8 cellular contexts compared by ENCODE assay signal in the genomic region with DNA sequence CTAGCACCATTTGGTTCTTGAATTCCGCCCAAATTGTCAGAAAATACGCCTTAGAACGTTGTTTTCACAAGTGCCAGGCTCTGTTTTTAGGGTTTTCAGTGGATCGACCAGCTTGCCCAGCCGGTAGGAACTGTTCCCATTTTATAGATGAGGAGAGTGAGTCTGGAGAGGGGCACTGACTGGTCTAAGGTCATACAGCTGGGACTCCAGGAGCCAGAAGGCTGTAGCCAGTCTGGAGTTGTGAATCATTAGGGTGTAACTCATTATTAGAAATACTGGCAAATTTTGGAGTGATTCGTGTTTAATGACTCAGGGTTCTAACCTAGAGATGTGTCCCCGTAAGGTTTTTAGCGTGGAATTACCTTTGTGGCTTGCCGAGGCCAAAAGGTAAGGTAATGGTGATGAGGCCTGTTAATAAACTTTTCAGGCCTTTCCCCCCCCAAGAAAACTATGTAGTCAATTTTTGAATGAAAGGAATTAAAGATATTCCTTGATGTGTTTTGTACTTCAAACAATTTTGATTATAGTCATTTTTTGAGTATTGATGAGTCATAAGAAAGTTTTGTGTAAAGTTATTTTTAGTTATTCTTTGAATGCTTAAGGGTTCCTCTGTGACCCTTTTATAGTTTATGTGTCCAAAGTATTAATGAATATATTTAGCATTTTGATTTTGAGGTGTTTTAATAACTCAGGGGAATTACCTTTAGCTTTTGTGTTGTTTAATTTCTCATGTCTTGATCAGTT. TPM values are rescaled to one million over a fixed set of nuclear protein-coding genes. Genes with fewer than 3 reads are reported as not detected.
DNase-seq lines count a peak whose midpoint lies in the region; ATAC-seq and TF ChIP-seq lines count a peak whose summit lies in the region.

No MANE protein-coding gene starts in this region.

- H3K9ac ChIP-seq in SK-N-SH (peak overlapping the region; percentile 95), trophoblast cell (ENCODE audit: low read length) (peak overlapping the region; percentile 100)

- no peak for TF ChIP-seq EP300 in SK-N-SH (IDR thresholded peaks at IDR 0.05; ENCODE audit: borderline replicate concordance in 1 of 2, low read depth in 1 of 2, low read length in 1 of 2)

- ATAC-seq in SK-N-SH treated with all-trans-retinoic acid at 6 μM for 48 hours = no peak

- no peak for TF ChIP-seq RAD21 in SK-N-SH (IDR thresholded peaks at IDR 0.05; ENCODE audit: low read length)

- no peaks in the 10 kb centered on the region for H3K9me2 ChIP-seq in SK-N-SH

- H3K4me2 ChIP-seq in SK-N-SH = peak overlapping the region; percentile 89
- H3K4me2 ChIP-seq in trophoblast cell (ENCODE audit: low read length) = peak overlapping the region; percentile 95

- WGBS in SK-N-SH (ENCODE audit: low lambda C conversion rate) = 18% methylated on average over 9 of the region's 9 CpGs
- no CpG with 5 or more reads among the region's 9 CpGs for WGBS in trophoblast cell (ENCODE audit: extremely low coverage, insufficient coverage, insufficient read length)

- H3K27me3 ChIP-seq in SK-N-SH (ENCODE audit: insufficient read depth) (no peaks in the 10 kb centered on the region), SJCRH30 (no peaks in the 10 kb centered on the region), trophoblast cell (ENCODE audit: insufficient read depth, low read length) (no peaks in the 10 kb centered on the region)

- TF ChIP-seq CTCF in SK-N-SH (IDR thresholded peaks at IDR 0.05) (no peak), epithelial cell of proximal tubule (conservative IDR thresholded peaks at IDR 0.05; ENCODE audit: low read depth, low read length) (no peak)

- H2BK12ac ChIP-seq in trophoblast cell (ENCODE audit: low read length) = no peak overlapping the region

- DNase-seq in SK-N-SH (no peak), SJCRH30 (no peak), epithelial cell of proximal tubule (ENCODE audit: low read depth) (no peak), trophoblast cell (peak in 1 of 2 donors; percentile 54), kidney glomerular epithelial cell (lab: John Stamatoyannopoulos, UW) (no peak), NOMO-1 (lab: John Stamatoyannopoulos, UW; ENCODE audit: unreplicated experiment in 2 of 2) (no peak), DMS153 (lab: John Stamatoyannopoulos, UW) (no peak)

- H3K4me3 ChIP-seq in SK-N-SH (ENCODE audit: low read depth in 2 of 2, low read length in 1 of 2) (peak overlapping the region; percentile 90 to 92), SJCRH30 (peak overlapping the region; percentile 96), epithelial cell of proximal tubule (ENCODE audit: low read depth, low read length) (peak overlapping the region; percentile 79), trophoblast cell (ENCODE audit: low read depth, low read length) (peak overlapping the region; percentile 100)

- no peak overlapping the region for H3K23ac ChIP-seq in trophoblast cell (ENCODE audit: low read length)

- H2AFZ ChIP-seq in SK-N-SH (ENCODE audit: low read depth) = no peak overlapping the region
- no peak overlapping the region for H2AFZ ChIP-seq in trophoblast cell (ENCODE audit: insufficient read depth, low read length, poor library complexity)

- H3K79me2 ChIP-seq in SK-N-SH (ENCODE audit: insufficient read depth) (peaks cover 75% of the 10 kb centered on the region), trophoblast cell (ENCODE audit: control insufficient read depth, insufficient read depth, low read length, poor library complexity) (peaks cover 35% of the 10 kb centered on the region)

- peak overlapping the region; percentile 15 for H2BK120ac ChIP-seq in trophoblast cell (ENCODE audit: insufficient read depth, low read length, poor library complexity)

- H3K9me3 ChIP-seq in SK-N-SH (no peaks in the 10 kb centered on the region), SJCRH30 (replicated peaks) (no peaks in the 10 kb centered on the region), trophoblast cell (ENCODE audit: insufficient read depth, low read depth, low read length) (no peaks in the 10 kb centered on the region)

- H2BK5ac ChIP-seq in trophoblast cell (ENCODE audit: low read depth, low read length, poor library complexity) = peak overlapping the region; percentile 100

- H4K12ac ChIP-seq in trophoblast cell (ENCODE audit: low read depth, low read length) = no peak overlapping the region

- H3K4me1 ChIP-seq in SK-N-SH (ENCODE audit: control insufficient read depth in 1 of 2, insufficient read depth in 2 of 2, low read depth in 1 of 2, low read length in 1 of 2) = peaks cover 24 to 28% of the 10 kb centered on the region in 2 experiments; a peak in 3 of 4 replicates
- peaks cover 15% of the 10 kb centered on the region for H3K4me1 ChIP-seq in SJCRH30
- H3K4me1 ChIP-seq in trophoblast cell (ENCODE audit: control insufficient read depth in 1 of 2, insufficient read depth in 2 of 2, low read length in 2 of 2) = peaks cover 0 to 2% of the 10 kb centered on the region in 2 experiments

- H3K14ac ChIP-seq in trophoblast cell (ENCODE audit: low read length) = peak overlapping the region; percentile 100

- H3K36me3 ChIP-seq in SK-N-SH (replicated peaks in 1 of 2; ENCODE audit: control insufficient read depth in 1 of 2, insufficient read depth in 2 of 2, low read length in 1 of 2) (no peaks in the 10 kb centered on the region), SJCRH30 (no peaks in the 10 kb centered on the region), trophoblast cell (ENCODE audit: control insufficient read depth in 1 of 2, insufficient read depth in 2 of 2, low read length in 2 of 2) (no peaks in the 10 kb centered on the region)

- H3F3A ChIP-seq in SK-N-SH (replicated peaks; ENCODE audit: insufficient read depth) = peaks cover 30% of the 10 kb centered on the region

- peak overlapping the region; percentile 54 for H4K8ac ChIP-seq in trophoblast cell (ENCODE audit: low read depth, low read length)

- no peak overlapping the region for H2AK5ac ChIP-seq in trophoblast cell (ENCODE audit: low read length)

- H3K18ac ChIP-seq in trophoblast cell (ENCODE audit: low read length) = peak overlapping the region; percentile 72

- H3K4ac ChIP-seq in trophoblast cell (ENCODE audit: low read depth, low read length) = peak overlapping the region; percentile 100

- H4K91ac ChIP-seq in trophoblast cell (ENCODE audit: low read depth, low read length) = peak overlapping the region; percentile 100

- H4K20me1 ChIP-seq in SK-N-SH (ENCODE audit: insufficient read depth) = peaks cover 58% of the 10 kb centered on the region

- peak overlapping the region; percentile 82 to 97; a peak in 3 of 4 replicates for H3K27ac ChIP-seq in SK-N-SH (ENCODE audit: low read depth in 2 of 2, low read length in 1 of 2)
- no peak overlapping the region for H3K27ac ChIP-seq in SJCRH30
- H3K27ac ChIP-seq in trophoblast cell (ENCODE audit: low read depth, low read length) = peak overlapping the region; percentile 100

- CTCF ChIA-PET in SK-N-SH (lab: Yijun Ruan, JAX) = interaction anchor here (1.2 to 4.6 kb wide), 3 partner anchors 17 to 94 kb away, joined by 4 to 20 read pairs (median 7); no protein-coding TSS in a partner anchor

- peaks cover 25% of the 10 kb centered on the region for H3K79me1 ChIP-seq in trophoblast cell (ENCODE audit: low read length)

- POLR2A ChIA-PET in SK-N-SH (lab: Yijun Ruan, JAX) = interaction anchor here (0.9 kb wide), 1 partner anchor 100 kb away, joined by 3 read pairs; no protein-coding TSS in a partner anchor

TF ChIP-seq in SK-N-SH, 30 proteins besides CTCF, POLR2A, EP300 and RAD21:
- peak; percentile 38; the same call in 1 of the 2 replicates for TF ChIP-seq RCOR1 (IDR thresholded peaks at IDR 0.05; ENCODE audit: low read length)
- TF ChIP-seq MXI1 (IDR thresholded peaks at IDR 0.05; ENCODE audit: low read depth, low read length) = no peak

TF ChIP-seq in SK-N-SH treated with all-trans-retinoic acid at 6 μM for 48 hours, 23 proteins besides CTCF, POLR2A, EP300 and RAD21 (continues in another document):
- no peak for TF ChIP-seq TCF4 (CRISPR knock-in tag; IDR thresholded peaks at IDR 0.05; ENCODE audit: borderline replicate concordance)
- TF ChIP-seq ZNF70 (CRISPR knock-in tag; IDR thresholded peaks at IDR 0.05) = no peak
- TF ChIP-seq ZFP3 (CRISPR knock-in tag; IDR thresholded peaks at IDR 0.05) = no peak
- no peak for TF ChIP-seq CSDC2 (CRISPR knock-in tag; IDR thresholded peaks at IDR 0.05)
- TF ChIP-seq OSR1 (CRISPR knock-in tag; IDR thresholded peaks at IDR 0.05) = no peak
- TF ChIP-seq TOX (CRISPR knock-in tag; IDR thresholded peaks at IDR 0.05; ENCODE audit: borderline replicate concordance) = no peak
- no peak for TF ChIP-seq BACH2 (CRISPR knock-in tag; IDR thresholded peaks at IDR 0.05; ENCODE audit: borderline replicate concordance)
- no peak for TF ChIP-seq ZC3H10 (CRISPR knock-in tag; IDR thresholded peaks at IDR 0.05)
- TF ChIP-seq ZNF565 (CRISPR knock-in tag; conservative IDR thresholded peaks at IDR 0.05; ENCODE audit: low read depth) = no peak
- no peak for TF ChIP-seq CREB5 (CRISPR knock-in tag; IDR thresholded peaks at IDR 0.05; ENCODE audit: low read depth)
- TF ChIP-seq GLIS3 (CRISPR knock-in tag; IDR thresholded peaks at IDR 0.05) = no peak
- TF ChIP-seq ESRRG (CRISPR knock-in tag; IDR thresholded peaks at IDR 0.05) = no peak

RNA-seq across cellular contexts. Expression of gene DYRK1A, which starts 2.1 kb away (rescaled TPM):
- polyA plus RNA-seq in SK-N-SH (2012; rRNA removed) = 19.3 and 21.5 TPM in 2 replicates
- 14.1 and 14.7 TPM in 2 replicates for polyA plus RNA-seq in SK-N-SH (2012; cell fraction: cytosol; rRNA removed)
- 29.4 and 65.6 TPM in 2 replicates for polyA plus RNA-seq in SK-N-SH (2012; cell fraction: nucleus; rRNA removed)
- 59.8 and 67.5 TPM in 2 replicates for total RNA-seq in SJCRH30 (2014; rRNA removed; shearing (Covaris generic))
- 23.6 and 28.9 TPM in 2 replicates for total RNA-seq in epithelial cell of proximal tubule
- polyA plus RNA-seq in trophoblast cell (2013) = 25.1 and 25.7 TPM in 2 replicates
